In genomic region chr18:36089001-36089400, GRCh38 we compare ENCODE assay signal across 22 cellular contexts.
"Had no signal": no experiment of that assay in that cellular context is flagged by ENCODE, and none has a peak within 500 bp of the region (broad histone marks: within the 10 kb centered on the region; RNA-seq: fewer than 3 reads in every experiment).

No MANE protein-coding gene starts in this region.

- H3K4me3 ChIP-seq: esophagus squamous epithelium, hepatocyte, prostate gland, spleen, stomach, thoracic aorta, transverse colon had no signal

- H3K36me3 Mint-ChIP-seq: naive thymus-derived CD4-positive, alpha-beta T cell had no signal

- H3K9me3 Mint-ChIP-seq: endodermal cell; naive thymus-derived CD4-positive, alpha-beta T cell had no signal

- H3K27me3 ChIP-seq: esophagus squamous epithelium, hepatocyte, spleen, stomach, transverse colon had no signal

- H3K4me3 Mint-ChIP-seq: endodermal cell; naive thymus-derived CD4-positive, alpha-beta T cell; nephron progenitor cell had no signal

- H3K4me1 ChIP-seq: esophagus squamous epithelium, prostate gland, stomach, transverse colon had no signal

- H3K9me3 ChIP-seq: esophagus squamous epithelium, prostate gland, spleen, stomach, thoracic aorta, transverse colon had no signal

- DNase-seq: cerebellar nuclear complex; effector CD4-positive, alpha-beta T cell; endodermal cell; esophagus squamous epithelium; foreskin melanocyte; head of caudate nucleus; naive thymus-derived CD4-positive, alpha-beta T cell; nephron progenitor cell; retina; spleen; stimulated activated CD4-positive, alpha-beta T cell treated with anti-CD3 and anti-CD28 coated beads, Interleukin-15, amount 100 ng/mL, for 24 hours; stimulated activated CD4-positive, alpha-beta T cell treated with anti-CD3 and anti-CD28 coated beads, Interleukin-1b, Interleukin-23, amount 100 ng/mL, for 48 hours; stimulated activated CD4-positive, alpha-beta T cell treated with anti-CD3 and anti-CD28 coated beads, Interleukin-4, amount 100 ng/mL, for 24 hours; stimulated activated naive CD4-positive, alpha-beta T cell; stomach; substantia nigra; transverse colon had no signal

- H3K9ac ChIP-seq: parathyroid adenoma had no signal

- H3K4me2 ChIP-seq: hepatocyte had no signal

- H3K4me1 Mint-ChIP-seq: endodermal cell, nephron progenitor cell had no signal

- H3K27ac ChIP-seq: esophagus squamous epithelium, hepatocyte, parathyroid adenoma, prostate gland, spleen, stomach, thoracic aorta, transverse colon had no signal

- H3K27ac Mint-ChIP-seq: endodermal cell; naive thymus-derived CD4-positive, alpha-beta T cell; nephron progenitor cell had no signal

- ATAC-seq: naive thymus-derived CD4-positive, alpha-beta T cell; sciatic nerve had no signal

- H3K36me3 ChIP-seq: esophagus squamous epithelium, prostate gland, spleen, stomach, thoracic aorta, transverse colon had no signal

- H3K79me2 ChIP-seq: hepatocyte, parathyroid adenoma had no signal

- H2AFZ ChIP-seq: hepatocyte, parathyroid adenoma had no signal
